2 cellular contexts compared by ENCODE assay signal in genomic region chr15:65875458-65875857, GRCh38.
TF ChIP-seq lines count a peak whose summit lies in the region.

No MANE protein-coding gene starts in this region.

TF ChIP-seq in IMR-90, 13 proteins besides CTCF, POLR2A, EP300 and RAD21:
- TF ChIP-seq MAFK (IDR thresholded peaks at IDR 0.05; ENCODE audit: low read depth, low read length), result peak; percentile 64; the same call in 1 of the 2 replicates
- no peak for TF ChIP-seq NFE2L2 (IDR thresholded peaks at IDR 0.05; ENCODE audit: low read depth, low read length)

TF ChIP-seq in GM12878, 131 proteins besides CTCF, POLR2A, EP300 and RAD21:
- TF ChIP-seq YY1 (IDR thresholded peaks at IDR 0.05; ENCODE audit: low read depth, low read length) (no peak), E4F1 (IDR thresholded peaks at IDR 0.05; ENCODE audit: borderline replicate concordance, partially characterized antibody) (no peak), MYB (IDR thresholded peaks at IDR 0.05; ENCODE audit: borderline replicate concordance, low read depth, low read length) (no peak)
